In genomic region chr5:63011158-63011557, GRCh38 we compare ENCODE assay signal across 26 cellular contexts.
"Had no signal": no experiment of that assay in that cellular context is flagged by ENCODE, and none has a peak within 500 bp of the region (broad histone marks: within the 10 kb centered on the region; RNA-seq: fewer than 3 reads in every experiment).

No MANE protein-coding gene starts in this region.

- H3K9me3 ChIP-seq: ascending aorta had no signal

- H3K27me3 ChIP-seq: ascending aorta, cardiac muscle cell had no signal

- H2AFZ ChIP-seq: PC-9 had no signal

- H3K4me1 ChIP-seq: ascending aorta had no signal

- H3K4me3 ChIP-seq: ascending aorta, cardiac muscle cell, PC-9 had no signal

- H3K36me3 ChIP-seq: ascending aorta, cardiac muscle cell had no signal

- ATAC-seq: activated CD8-positive, alpha-beta T cell treated with anti-CD3 and anti-CD28 coated beads for 36 hours had no signal

- H3K4me2 ChIP-seq: PC-9 had no signal

- DNase-seq: activated CD4-positive, alpha-beta T cell treated with anti-CD3 and anti-CD28 coated beads, Interleukin-2, amount 10 ng/mL, durations not matched to agents 24 days and 14 days; activated CD4-positive, alpha-beta T cell treated with anti-CD3 and anti-CD28 coated beads, Interleukin-2, amount 50 U/mL, for 4 hours; activated CD8-positive, alpha-beta T cell treated with anti-CD3 and anti-CD28 coated beads for 36 hours; activated gamma-delta T cell; activated naive CD4-positive, alpha-beta T cell treated with Interleukin-2 at 50 U/mL for 16 hours; activated naive CD8-positive, alpha-beta T cell treated with anti-CD3 and anti-CD28 coated beads, Interleukin-2, amount 10 ng/mL, durations not matched to agents 7 days and 5 days; activated T-cell treated with anti-CD3 and anti-CD28 coated beads, Interleukin-2, amount 50 U/mL, for 1 hour; amygdala; NCI-H1048; NCI-H1105 treated with DMSO at 0.1 percent for 48 hours; NCI-H1436; NCI-H1694; NCI-H1930; NCI-H2081 treated with DMSO at 0.1 percent for 48 hours; NCI-H226; NCI-H446 treated with DMSO at 0.1 percent for 48 hours; NCI-H524; NCI-H69; NK-92 treated with Interleukin-12 subunit alpha and Interleukin-12 subunit beta, amount 100 ng/mL, for 24 hours; PC-9; Right ventricle myocardium superior; T-helper 1 cell; T-helper 2 cell; T1000 had no signal

- H3K27ac ChIP-seq: ascending aorta, cardiac muscle cell, PC-9 had no signal
